Comparison of ENCODE assay signal across 8 cellular contexts in the genomic region with DNA sequence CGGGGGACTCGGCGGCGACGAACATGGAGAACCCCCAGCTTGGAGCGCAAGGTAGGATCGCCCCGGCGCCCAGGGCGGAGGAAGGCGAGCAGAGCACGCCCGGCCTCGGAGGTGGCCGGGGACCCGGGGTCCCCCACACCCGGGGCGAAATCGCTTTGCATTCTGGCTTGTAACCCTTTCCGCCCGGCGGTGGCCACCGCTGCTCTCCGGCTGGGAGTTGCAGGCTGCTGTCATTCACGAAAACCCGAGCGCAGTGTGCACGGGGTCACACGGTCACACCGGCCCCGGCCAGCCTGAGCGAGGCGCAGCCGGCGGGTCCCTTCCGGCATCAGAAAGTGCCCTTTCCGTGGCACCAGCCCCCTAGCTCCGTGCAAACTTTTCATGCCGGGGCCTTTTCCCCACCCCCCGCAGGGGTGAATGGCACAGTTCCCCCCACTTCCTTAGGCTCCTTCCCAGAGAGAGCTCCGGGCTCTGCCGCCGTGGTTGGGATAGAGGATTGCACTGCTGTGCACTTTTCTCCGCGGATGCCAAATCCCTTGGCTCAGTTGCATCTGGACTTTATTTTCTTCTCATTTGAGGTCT. TPM values are rescaled to one million over a fixed set of nuclear protein-coding genes. Genes with fewer than 3 reads are reported as not detected.
DNase-seq lines count a peak whose midpoint lies in the region; ATAC-seq and TF ChIP-seq lines count a peak whose summit lies in the region.

No MANE protein-coding gene starts in this region.

- peak overlapping the region in 1 of 2 donors; percentile 24 for H3K9ac ChIP-seq in colonic mucosa (ENCODE audit: low read depth in 2 of 2, low read length in 2 of 2)

- no peak for ATAC-seq in activated CD4-positive, alpha-beta T cell treated with anti-CD3 and anti-CD28 coated beads for 36 hours
- ATAC-seq in upper lobe of right lung = peak; percentile 30
- ATAC-seq in naive thymus-derived CD4-positive, alpha-beta T cell = no peak

- CTCF ChIA-PET in activated CD4-positive, alpha-beta T cell treated with anti-CD3 and anti-CD28 coated beads for 36 hours (lab: Charles Lee) = no interaction called here
- CTCF ChIA-PET in naive thymus-derived CD4-positive, alpha-beta T cell (lab: Charles Lee) = no interaction called here

- H3K4me1 ChIP-seq in colonic mucosa (no peaks in the 10 kb centered on the region), upper lobe of right lung (peaks cover 7% of the 10 kb centered on the region)
- no peaks in the 10 kb centered on the region for H3K4me1 ChIP-seq in effector memory CD4-positive, alpha-beta T cell (ENCODE audit: control insufficient read depth, insufficient read depth, low read length, poor library complexity, severe bottlenecking)
- H3K4me1 ChIP-seq in naive thymus-derived CD4-positive, alpha-beta T cell (ENCODE audit: control insufficient read depth in 2 of 2, insufficient read depth in 2 of 2, low read length in 2 of 2) = no peaks in the 10 kb centered on the region

- H3K4me1 Mint-ChIP-seq in activated CD4-positive, alpha-beta T cell treated with anti-CD3 and anti-CD28 coated beads for 36 hours = peaks cover 9% of the 10 kb centered on the region
- H3K4me1 Mint-ChIP-seq in naive thymus-derived CD4-positive, alpha-beta T cell = peaks cover 0 to 5% (median 4%) of the 10 kb centered on the region in 7 donors

- H3K36me3 ChIP-seq in colonic mucosa (no peaks in the 10 kb centered on the region), upper lobe of right lung (no peaks in the 10 kb centered on the region)
- H3K36me3 ChIP-seq in effector memory CD4-positive, alpha-beta T cell (ENCODE audit: control insufficient read depth, insufficient read depth, low read length) = no peaks in the 10 kb centered on the region
- H3K36me3 ChIP-seq in naive thymus-derived CD4-positive, alpha-beta T cell (ENCODE audit: control insufficient read depth in 2 of 3, insufficient read depth in 3 of 3, low read length in 3 of 3) = no peaks in the 10 kb centered on the region

- no peak overlapping the region for H3K4me3 Mint-ChIP-seq in activated CD4-positive, alpha-beta T cell treated with anti-CD3 and anti-CD28 coated beads for 36 hours
- H3K4me3 Mint-ChIP-seq in naive thymus-derived CD4-positive, alpha-beta T cell = peak overlapping the region in 1 of 10 donors; percentile 64

- no peaks in the 10 kb centered on the region for H3K36me3 Mint-ChIP-seq in activated CD4-positive, alpha-beta T cell treated with anti-CD3 and anti-CD28 coated beads for 36 hours (ENCODE audit: low read depth)
- H3K36me3 Mint-ChIP-seq in naive thymus-derived CD4-positive, alpha-beta T cell = no peaks in the 10 kb centered on the region

- TF ChIP-seq CTCF in colonic mucosa (IDR thresholded peaks at IDR 0.05) (no peak), upper lobe of right lung (IDR thresholded peaks at IDR 0.05) (no peak)

- DNase-seq in activated CD4-positive, alpha-beta T cell treated with anti-CD3 and anti-CD28 coated beads for 36 hours = peak; percentile 8
- no peak for DNase-seq in activated CD4-positive, alpha-beta T cell treated with anti-CD3 and anti-CD28 coated beads, Interleukin-2, amount 50 U/mL, for 4 hours
- DNase-seq in colonic mucosa (no peak), medulla oblongata (ENCODE audit: extremely low spot score) (peak; percentile 39), upper lobe of right lung (no peak), SIG-M5 (lab: John Stamatoyannopoulos, UW) (no peak)
- DNase-seq in effector memory CD4-positive, alpha-beta T cell = no peak
- no peak for DNase-seq in naive thymus-derived CD4-positive, alpha-beta T cell

- no peaks in the 10 kb centered on the region for H3K9me3 Mint-ChIP-seq in activated CD4-positive, alpha-beta T cell treated with anti-CD3 and anti-CD28 coated beads for 36 hours (ENCODE audit: low read depth)
- H3K9me3 Mint-ChIP-seq in naive thymus-derived CD4-positive, alpha-beta T cell = peaks cover 0 to 4% (median 0%) of the 10 kb centered on the region in 11 donors

- H3K27ac ChIP-seq in colonic mucosa (no peak overlapping the region), upper lobe of right lung (no peak overlapping the region)
- no peak overlapping the region for H3K27ac ChIP-seq in effector memory CD4-positive, alpha-beta T cell (ENCODE audit: insufficient read depth, low read length, poor library complexity, severe bottlenecking)
- H3K27ac ChIP-seq in naive thymus-derived CD4-positive, alpha-beta T cell (ENCODE audit: low read depth, low read length) = no peak overlapping the region

- H3K27me3 ChIP-seq in colonic mucosa (peaks cover 31% of the 10 kb centered on the region), upper lobe of right lung (peaks cover 53% of the 10 kb centered on the region)
- peaks cover 6% of the 10 kb centered on the region for H3K27me3 ChIP-seq in effector memory CD4-positive, alpha-beta T cell (replicated peaks; ENCODE audit: control insufficient read depth, insufficient read depth, low read length, poor library complexity, severe bottlenecking)
- peaks cover 0 to 7% of the 10 kb centered on the region in 2 donors for H3K27me3 ChIP-seq in naive thymus-derived CD4-positive, alpha-beta T cell (ENCODE audit: control insufficient read depth in 2 of 2, insufficient read depth in 2 of 2, low read length in 2 of 2)

- POLR2A ChIA-PET in activated CD4-positive, alpha-beta T cell treated with anti-CD3 and anti-CD28 coated beads for 36 hours (lab: Charles Lee) = no interaction called here
- POLR2A ChIA-PET in naive thymus-derived CD4-positive, alpha-beta T cell (lab: Charles Lee) = no interaction called here

- H3K9me3 ChIP-seq in colonic mucosa (no peaks in the 10 kb centered on the region), upper lobe of right lung (no peaks in the 10 kb centered on the region)
- no peaks in the 10 kb centered on the region for H3K9me3 ChIP-seq in effector memory CD4-positive, alpha-beta T cell (ENCODE audit: control insufficient read depth, low read length)
- no peaks in the 10 kb centered on the region for H3K9me3 ChIP-seq in naive thymus-derived CD4-positive, alpha-beta T cell (ENCODE audit: control insufficient read depth in 2 of 3, low read length in 3 of 3)

- intact Hi-C loops in activated CD4-positive, alpha-beta T cell treated with anti-CD3 and anti-CD28 coated beads for 36 hours (cut with DNase I, micrococcal nuclease) = no loop called here
- intact Hi-C loops in colonic mucosa (cut with DNase I) (no loop called here), upper lobe of right lung (cut with DNase I) (no loop called here)
- intact Hi-C loops in naive thymus-derived CD4-positive, alpha-beta T cell (cut with micrococcal nuclease) = no loop called here

- H3K4me3 ChIP-seq in colonic mucosa (peak overlapping the region; percentile 30), upper lobe of right lung (peak overlapping the region; percentile 50)
- no peak overlapping the region for H3K4me3 ChIP-seq in effector memory CD4-positive, alpha-beta T cell (ENCODE audit: insufficient read depth, low read depth, low read length, poor library complexity, severe bottlenecking)
- H3K4me3 ChIP-seq in naive thymus-derived CD4-positive, alpha-beta T cell (ENCODE audit: low read length) = no peak overlapping the region

- no peak overlapping the region for H3K27ac Mint-ChIP-seq in activated CD4-positive, alpha-beta T cell treated with anti-CD3 and anti-CD28 coated beads for 36 hours
- no peak overlapping the region for H3K27ac Mint-ChIP-seq in naive thymus-derived CD4-positive, alpha-beta T cell

- peaks cover 41% of the 10 kb centered on the region for H3K27me3 Mint-ChIP-seq in activated CD4-positive, alpha-beta T cell treated with anti-CD3 and anti-CD28 coated beads for 36 hours
- peaks cover 44 to 70% (median 65%) of the 10 kb centered on the region in 5 donors for H3K27me3 Mint-ChIP-seq in naive thymus-derived CD4-positive, alpha-beta T cell

RNA-seq across cellular contexts. Expression of gene KAZN, which starts 0.8 kb away (rescaled TPM):
- under 1 TPM; 0.89 to 0.90 TPM for total RNA-seq in activated CD4-positive, alpha-beta T cell treated with anti-CD3 and anti-CD28 coated beads for 36 hours
- total RNA-seq in colonic mucosa (10 to 100 TPM in 1 of 2 donors, 1 to 10 TPM in 1; 9.8 to 12.2 TPM), upper lobe of right lung (33.5 TPM)
- under 1 TPM; 0.27 to 0.87 (median 0.56) TPM for total RNA-seq in naive thymus-derived CD4-positive, alpha-beta T cell
- polyA plus RNA-seq in naive thymus-derived CD4-positive, alpha-beta T cell = under 1 TPM; 0.08 to 0.20 TPM

Comparison
In these comparisons a context has a peak if more than half of its experiments do, and no peak if none do; other contexts are left out.
1. DNase-seq: peak in activated CD4-positive, alpha-beta T cell treated with anti-CD3 and anti-CD28 coated beads for 36 hours (single experiment) and medulla oblongata (single experiment); none in activated CD4-positive, alpha-beta T cell treated with anti-CD3 and anti-CD28 coated beads, Interleukin-2, amount 50 U/mL, for 4 hours (0 of 2), colonic mucosa (single experiment), upper lobe of right lung (single experiment), effector memory CD4-positive, alpha-beta T cell (0 of 3), naive thymus-derived CD4-positive, alpha-beta T cell (0 of 9) and SIG-M5 (single experiment).
2. H3K4me3 ChIP-seq: peak in colonic mucosa (single experiment) and upper lobe of right lung (single experiment); none in effector memory CD4-positive, alpha-beta T cell (single experiment) and naive thymus-derived CD4-positive, alpha-beta T cell (single experiment).
3. RNA of gene KAZN, which starts 0.8 kb away (total RNA-seq): 33.5 TPM in upper lobe of right lung (single experiment) and 9.8 to 12.2 TPM in colonic mucosa; 0.89 to 0.90 TPM in activated CD4-positive, alpha-beta T cell treated with anti-CD3 and anti-CD28 coated beads for 36 hours and 0.27 to 0.87 TPM in naive thymus-derived CD4-positive, alpha-beta T cell; every median in the first group is over 4 times any median in the second.